Comparison of ENCODE assay signal across 9 cellular contexts in genomic region chr3:184333700-184334099, GRCh38. TPM values are rescaled to one million over a fixed set of nuclear protein-coding genes. Genes with fewer than 3 reads are reported as not detected.
DNase-seq lines count a peak whose midpoint lies in the region; TF ChIP-seq lines count a peak whose summit lies in the region.
"Had no signal": no experiment of that assay in that cellular context is flagged by ENCODE, and none has a peak within 500 bp of the region (broad histone marks: within the 10 kb centered on the region; RNA-seq: fewer than 3 reads in every experiment).

No MANE protein-coding gene starts in this region.

- no peak overlapping the region for H3K4me2 ChIP-seq in parathyroid adenoma (ENCODE audit: low read length)

- H3K4me1 Mint-ChIP-seq in Caco-2 (ENCODE audit: low read depth, unreplicated experiment) (no peaks in the 10 kb centered on the region), endodermal cell (peaks cover 9% of the 10 kb centered on the region)

- H3K9me3 Mint-ChIP-seq in Caco-2 (ENCODE audit: unreplicated experiment), result no peaks in the 10 kb centered on the region
- no peaks in the 10 kb centered on the region for H3K9me3 Mint-ChIP-seq in endodermal cell

- no peaks in the 10 kb centered on the region for H3K4me1 ChIP-seq in Caco-2
- peaks cover 64% of the 10 kb centered on the region for H3K4me1 ChIP-seq in SJSA1 (replicated peaks)
- H3K4me1 ChIP-seq in endodermal cell (ENCODE audit: control insufficient read depth, insufficient read depth, low read length), result no peaks in the 10 kb centered on the region
- H3K4me1 ChIP-seq in parathyroid adenoma, result peaks cover 28% of the 10 kb centered on the region

- POLR2A ChIA-PET in Caco-2 (lab: Charles Lee), result no interaction called here

- H3K27ac ChIP-seq in SJSA1, result peak overlapping the region; percentile 81
- H3K27ac ChIP-seq in endodermal cell (ENCODE audit: low read depth, low read length), result no peak overlapping the region
- H3K27ac ChIP-seq in parathyroid adenoma, result peak overlapping the region; percentile 61

- DNase-seq in Caco-2 (no peak), SJSA1 (ENCODE audit: low read depth in 1 of 2, low spot score in 2 of 2) (no peak), endodermal cell (no peak), islet precursor cell (no peak), NCI-H526 treated with DMSO at 0.1 percent for 48 hours (lab: John Stamatoyannopoulos, UW) (no peak)
- no peak for DNase-seq in effector CD8-positive, alpha-beta T cell (lab: John Stamatoyannopoulos, UW)
- no peak for DNase-seq in stimulated activated CD4-positive, alpha-beta T cell treated with anti-CD3 and anti-CD28 coated beads, Interleukin-4, amount 100 ng/mL, for 1 hour
- DNase-seq: DND-41 had no signal

- no peaks in the 10 kb centered on the region for H3K27me3 ChIP-seq in Caco-2 (replicated peaks; ENCODE audit: control insufficient read depth, insufficient read depth, low read length)
- no peaks in the 10 kb centered on the region for H3K27me3 ChIP-seq in SJSA1 (replicated peaks)
- no peaks in the 10 kb centered on the region for H3K27me3 ChIP-seq in endodermal cell (ENCODE audit: control insufficient read depth, insufficient read depth, low read length, poor library complexity, severe bottlenecking)
- no peaks in the 10 kb centered on the region for H3K27me3 ChIP-seq in parathyroid adenoma (ENCODE audit: control insufficient read depth, insufficient read depth, low read length)

- H3K9me3 ChIP-seq in Caco-2 (no peaks in the 10 kb centered on the region), SJSA1 (replicated peaks) (no peaks in the 10 kb centered on the region), endodermal cell (ENCODE audit: control insufficient read depth, low read length) (no peaks in the 10 kb centered on the region), parathyroid adenoma (ENCODE audit: control insufficient read depth, low read length) (no peaks in the 10 kb centered on the region)

- WGBS in endodermal cell (ENCODE audit: insufficient coverage in 1 of 2, insufficient read length in 1 of 2), 2 experiments, result 83 to 93% methylated on average over 2 to 3 of the region's 3 CpGs

- H3K36me3 Mint-ChIP-seq in Caco-2 (ENCODE audit: insufficient read depth, unreplicated experiment) (peaks cover 96% of the 10 kb centered on the region), endodermal cell (ENCODE audit: low read depth) (peaks cover 59% of the 10 kb centered on the region)

- no peak for TF ChIP-seq CTCF in Caco-2 (IDR thresholded peaks at IDR 0.05; ENCODE audit: insufficient read depth in 1 of 2, low read depth in 1 of 2, low read length in 1 of 2, severe bottlenecking in 1 of 2, unreplicated experiment in 1 of 2)
- no peak for TF ChIP-seq CTCF in endodermal cell (conservative IDR thresholded peaks at IDR 0.05)
- no peak for TF ChIP-seq CTCF in parathyroid adenoma (IDR thresholded peaks at IDR 0.05)

- H3K79me2 ChIP-seq in parathyroid adenoma, result no peaks in the 10 kb centered on the region

- H3K9ac ChIP-seq in endodermal cell (ENCODE audit: extremely low read depth, low read length, poor library complexity, severe bottlenecking) (no peak overlapping the region), parathyroid adenoma (no peak overlapping the region)

- H3K27ac Mint-ChIP-seq in Caco-2 (ENCODE audit: unreplicated experiment) (peak overlapping the region; percentile 22), endodermal cell (peak overlapping the region; percentile 83)

- intact Hi-C loops in Caco-2 (cut with micrococcal nuclease; ENCODE audit: unreplicated experiment), result no loop called here

- no peak overlapping the region for H3K4me3 ChIP-seq in Caco-2 (ENCODE audit: low read depth, low read length)
- no peak overlapping the region for H3K4me3 ChIP-seq in SJSA1
- H3K4me3 ChIP-seq in endodermal cell (ENCODE audit: low read length), result no peak overlapping the region
- no peak overlapping the region for H3K4me3 ChIP-seq in parathyroid adenoma (ENCODE audit: low read depth, low read length)

- H3K4me3 Mint-ChIP-seq in Caco-2 (ENCODE audit: unreplicated experiment) (no peak overlapping the region), endodermal cell (no peak overlapping the region)

- H2AFZ ChIP-seq in parathyroid adenoma, result no peak overlapping the region

- CTCF ChIA-PET in Caco-2 (lab: Charles Lee), result no interaction called here

- BruUV-seq in Caco-2 (replicated peaks; lab: Mats Ljungman, UMichigan), result no TSS peak

- H3K27me3 Mint-ChIP-seq in Caco-2 (ENCODE audit: insufficient read depth, unreplicated experiment) (no peaks in the 10 kb centered on the region), endodermal cell (ENCODE audit: insufficient read depth) (peaks cover 4% of the 10 kb centered on the region)

- H3K36me3 ChIP-seq in Caco-2 (ENCODE audit: control insufficient read depth, insufficient read depth, low read length) (peaks cover 6% of the 10 kb centered on the region), SJSA1 (peaks cover 72% of the 10 kb centered on the region), endodermal cell (ENCODE audit: control insufficient read depth, insufficient read depth, low read length) (peaks cover 65% of the 10 kb centered on the region), parathyroid adenoma (ENCODE audit: control insufficient read depth, insufficient read depth, low read length) (no peaks in the 10 kb centered on the region)

RNA-seq across cellular contexts. Expression of gene FAM131A, which starts 3.7 kb away (rescaled TPM):
- total RNA-seq in Caco-2 (2022) (6.1 and 6.7 TPM in 2 replicates), endodermal cell (10 to 100 TPM; 18.3 to 24.1 TPM)
- 13.9 and 14.4 TPM in 2 replicates for total RNA-seq in SJSA1 (2014; rRNA removed; shearing (Covaris generic))
- polyA plus RNA-seq in endodermal cell (2013, experiment 1 of 2), result 28.0 TPM
- polyA plus RNA-seq in endodermal cell (2013, experiment 2 of 2), result 25.5 TPM

RNA-seq across cellular contexts. Expression of gene EIF4G1, which starts 19.3 kb away (rescaled TPM):
- total RNA-seq in Caco-2 (2022) (410 and 423 TPM in 2 replicates), endodermal cell (100 to 1,000 TPM; 408 to 475 TPM)
- total RNA-seq in SJSA1 (2014; rRNA removed; shearing (Covaris generic)), result 250 and 257 TPM in 2 replicates
- 196 TPM for polyA plus RNA-seq in endodermal cell (2013, experiment 1 of 2)
- 206 TPM for polyA plus RNA-seq in endodermal cell (2013, experiment 2 of 2)

RNA-seq across cellular contexts. Expression of gene CLCN2, which starts 27.7 kb away (rescaled TPM):
- total RNA-seq in Caco-2 (2022) (23.0 and 28.6 TPM in 2 replicates), endodermal cell (10 to 100 TPM; 32.4 to 38.4 TPM)
- 8.8 and 11.6 TPM in 2 replicates for total RNA-seq in SJSA1 (2014; rRNA removed; shearing (Covaris generic))
- 27.9 TPM for polyA plus RNA-seq in endodermal cell (2013, experiment 1 of 2)
- 23.3 TPM for polyA plus RNA-seq in endodermal cell (2013, experiment 2 of 2)

RNA-seq across cellular contexts. Expression of gene POLR2H, which starts 27.8 kb away (rescaled TPM):
- total RNA-seq in Caco-2 (2022), result 96.4 and 101 TPM in 2 replicates
- total RNA-seq in SJSA1 (2014; rRNA removed; shearing (Covaris generic)), result 101 and 103 TPM in 2 replicates
- total RNA-seq in endodermal cell, result 100 to 1,000 TPM in 1 of 2 donors, 10 to 100 TPM in 1; 95.9 to 117 TPM
- 119 TPM for polyA plus RNA-seq in endodermal cell (2013, experiment 1 of 2)
- polyA plus RNA-seq in endodermal cell (2013, experiment 2 of 2), result 99.0 TPM

RNA-seq across cellular contexts. Expression of gene PSMD2, which starts 34.7 kb away (rescaled TPM):
- total RNA-seq in Caco-2 (2022), result 285 and 294 TPM in 2 replicates
- 423 and 627 TPM in 2 replicates for total RNA-seq in SJSA1 (2014; rRNA removed; shearing (Covaris generic))
- total RNA-seq in endodermal cell, result 100 to 1,000 TPM; 332 TPM
- polyA plus RNA-seq in endodermal cell (2013, experiment 1 of 2), result 318 TPM
- polyA plus RNA-seq in endodermal cell (2013, experiment 2 of 2), result 281 TPM
